ENCODE assay signal across 8 cellular contexts in genomic region chr10:124650820-124651401, GRCh38.
DNase-seq lines count a peak whose midpoint lies in the region; ATAC-seq and TF ChIP-seq lines count a peak whose summit lies in the region.

No MANE protein-coding gene starts in this region.

- POLR2A ChIA-PET in A673 (lab: Charles Lee; ENCODE audit: low non-redundant PET), result no interaction called here

- H3K27me3 ChIP-seq in A673 (replicated peaks; ENCODE audit: insufficient read depth, low read depth, low read length, poor library complexity), result no peaks in the 10 kb centered on the region

- H3K4me1 ChIP-seq in A673 (ENCODE audit: insufficient read depth, low read length, poor library complexity, severe bottlenecking), result peaks cover 17% of the 10 kb centered on the region

- no peaks in the 10 kb centered on the region for H3K27me3 Mint-ChIP-seq in nephron progenitor cell (ENCODE audit: low read depth, poor library complexity)

- no peak for DNase-seq in A673 (ENCODE audit: low spot score)
- peak; percentile 60 for DNase-seq in NB4 (ENCODE audit: low read depth)
- peak; percentile 87 for DNase-seq in activated effector memory CD4-positive, alpha-beta T cell treated with anti-CD3 and anti-CD28 coated beads, Interleukin-2, amount 50 U/mL, for 16 hours
- no peak for DNase-seq in nephron progenitor cell
- DNase-seq in DMS79 treated with DMSO at 0.1 percent for 48 hours (lab: John Stamatoyannopoulos, UW), result no peak
- no peak for DNase-seq in glomerular visceral epithelial cell (ENCODE audit: extremely low spot score)
- no peak for DNase-seq in GOT3 (lab: John Stamatoyannopoulos, UW)

- no peaks in the 10 kb centered on the region for H3K9me3 Mint-ChIP-seq in nephron progenitor cell

- no peak for ATAC-seq in GM21447 (IDR thresholded peaks at IDR 0.05; ENCODE audit: unreplicated experiment)

- no peak overlapping the region for H3K4me3 Mint-ChIP-seq in nephron progenitor cell

- no peaks in the 10 kb centered on the region for H3K9me3 ChIP-seq in A673 (ENCODE audit: low read depth, low read length, poor library complexity, severe bottlenecking)

- peak overlapping the region; percentile 35 for H3K27ac Mint-ChIP-seq in nephron progenitor cell

- peaks cover 45% of the 10 kb centered on the region for H3K4me1 Mint-ChIP-seq in nephron progenitor cell

- H3K4me3 ChIP-seq in A673 (ENCODE audit: low read depth, low read length, poor library complexity, severe bottlenecking) (no peak overlapping the region), NB4 (ENCODE audit: low read depth, low read length) (no peak overlapping the region)

- TF ChIP-seq POLR2A in NB4 (IDR thresholded peaks at IDR 0.05; ENCODE audit: extremely low read depth, insufficient read length), result no peak

- peaks cover 4% of the 10 kb centered on the region for H3K36me3 Mint-ChIP-seq in nephron progenitor cell (ENCODE audit: low read depth)

- TF ChIP-seq CTCF in A673 (conservative IDR thresholded peaks at IDR 0.05; ENCODE audit: low read depth, low read length), result no peak
- TF ChIP-seq CTCF in NB4 (IDR thresholded peaks at IDR 0.05; ENCODE audit: low read depth, low read length), result no peak
- no peak for TF ChIP-seq CTCF in nephron progenitor cell (IDR thresholded peaks at IDR 0.05)

- no TSS peak for BruUV-seq in A673 (replicated peaks; lab: Mats Ljungman, UMichigan)

- intact Hi-C loops in A673 (cut with micrococcal nuclease; ENCODE audit: unreplicated experiment), result no loop called here

- H3K27ac ChIP-seq in A673 (ENCODE audit: low read depth, low read length, poor library complexity, severe bottlenecking), result peak overlapping the region; percentile 16

- H3K36me3 ChIP-seq in A673 (ENCODE audit: insufficient read depth, low read length, poor library complexity, severe bottlenecking), result no peaks in the 10 kb centered on the region

- CTCF ChIA-PET in A673 (lab: Charles Lee), result no interaction called here

Comparison
In these comparisons a context has a peak if more than half of its experiments do, and no peak if none do; other contexts are left out.
1. DNase-seq: peak in NB4 (single experiment) and activated effector memory CD4-positive, alpha-beta T cell treated with anti-CD3 and anti-CD28 coated beads, Interleukin-2, amount 50 U/mL, for 16 hours (single experiment); none in A673 (single experiment), nephron progenitor cell (single experiment), DMS79 treated with DMSO at 0.1 percent for 48 hours (single experiment), glomerular visceral epithelial cell (single experiment) and GOT3 (single experiment).